ENCODE assay signal across 14 cellular contexts in genomic region chr5:115289104-115289503, GRCh38.
"Had no signal": no experiment of that assay in that cellular context is flagged by ENCODE, and none has a peak within 500 bp of the region (broad histone marks: within the 10 kb centered on the region; RNA-seq: fewer than 3 reads in every experiment).

No MANE protein-coding gene starts in this region.

- H3K9me3 ChIP-seq: breast epithelium, neutrophil, suprapubic skin, upper lobe of left lung had no signal

- DNase-seq: activated CD4-positive, alpha-beta memory T cell treated with anti-CD3 and anti-CD28 coated beads, Interleukin-2, amount 10 ng/mL, durations not matched to agents 7 days and 5 days; activated naive CD8-positive, alpha-beta T cell treated with anti-CD3 and anti-CD28 coated beads, Interleukin-2, amount 10 ng/mL, durations not matched to agents 7 days and 5 days; activated T-cell treated with anti-CD3 and anti-CD28 coated beads, Interleukin-2, amount 50 U/mL, for 48 hours; dorsolateral prefrontal cortex; hypothalamus; kidney glomerular epithelial cell; right cardiac atrium; stimulated activated CD4-positive, alpha-beta T cell treated with anti-CD3 and anti-CD28 coated beads, Interleukin-1b, Interleukin-23, amount 100 ng/mL, for 48 hours; stimulated activated naive CD4-positive, alpha-beta T cell treated with Interleukin-2 at 50 U/mL for 16 hours; T-helper 17 cell had no signal

- H3K4me3 ChIP-seq: breast epithelium, dorsolateral prefrontal cortex, suprapubic skin, upper lobe of left lung had no signal

- ATAC-seq: right cardiac atrium, T-helper 17 cell had no signal

- H3K36me3 ChIP-seq: breast epithelium, neutrophil, suprapubic skin, upper lobe of left lung had no signal

- H3K27me3 ChIP-seq: breast epithelium, dorsolateral prefrontal cortex, suprapubic skin, upper lobe of left lung had no signal

- H3K27ac ChIP-seq: breast epithelium, dorsolateral prefrontal cortex, neutrophil, suprapubic skin, upper lobe of left lung had no signal

- H3K4me1 ChIP-seq: breast epithelium, suprapubic skin, upper lobe of left lung had no signal
